10 cellular contexts compared by ENCODE assay signal in genomic region chr1:9425859-9426258, GRCh38.
DNase-seq lines count a peak whose midpoint lies in the region; ATAC-seq, FAIRE-seq and TF ChIP-seq lines count a peak whose summit lies in the region.
"Had no signal": no experiment of that assay in that cellular context is flagged by ENCODE, and none has a peak within 500 bp of the region (broad histone marks: within the 10 kb centered on the region; RNA-seq: fewer than 3 reads in every experiment).

No MANE protein-coding gene starts in this region.

- in situ Hi-C loops in GM12878 (cut with MboI) (no loop called here), HAP-1 (cut with MboI; ENCODE audit: low sequenced_read_pairs) (no loop called here)

- no peaks in the 10 kb centered on the region for H3K36me3 ChIP-seq in GM12878 (ENCODE audit: control insufficient read depth in 2 of 2, insufficient read depth in 2 of 2, low read length in 1 of 2)
- no peaks in the 10 kb centered on the region for H3K36me3 ChIP-seq in SJCRH30
- H3K36me3 ChIP-seq in HAP-1 (replicated peaks) = no peaks in the 10 kb centered on the region

- CTCF ChIA-PET in GM12878 (lab: Yijun Ruan, JAX) = interaction anchor here (0.9 to 4.4 kb wide), 8 partner anchors 13 to 577 kb away, joined by 3 to 30 read pairs (median 4); no protein-coding TSS in a partner anchor

- no peak for FAIRE-seq in GM12878 (lab: Jason Lieb, UNC)

- no peak for TF ChIP-seq EP300 in GM12878 (IDR thresholded peaks at IDR 0.05; ENCODE audit: borderline replicate concordance in 1 of 2, control insufficient read depth in 1 of 2, low read depth in 2 of 2, low read length in 2 of 2)

- H3K27me3 ChIP-seq in GM12878 (replicated peaks in 1 of 2; ENCODE audit: control insufficient read depth in 2 of 2, insufficient read depth in 2 of 2, low read length in 1 of 2) (no peaks in the 10 kb centered on the region; a peak in 1 of 4 replicates), SJCRH30 (peaks cover 10% of the 10 kb centered on the region; the same call in 1 of the 2 replicates), HAP-1 (ENCODE audit: low read depth) (peaks cover 6% of the 10 kb centered on the region; the same call in 1 of the 2 replicates)

- peak overlapping the region; percentile 95 for H3K4me2 ChIP-seq in GM12878 (ENCODE audit: control insufficient read depth, insufficient read depth)

- no TSS peak for BruUV-seq in GM12878 (replicated peaks; lab: Mats Ljungman, UMichigan)

- peak overlapping the region; percentile 16 for H3K4me3 ChIP-seq in GM12865 (ENCODE audit: low read depth, low read length)
- H3K4me3 ChIP-seq in GM12878 = 0 out of 2 replicates have a peak overlapping the region, but pooled peaks have one; percentile 18
- H3K4me3 ChIP-seq in SJCRH30 = no peak overlapping the region
- H3K4me3 ChIP-seq in HAP-1 = no peak overlapping the region

- intact Hi-C loops in GM12878 (cut with micrococcal nuclease; ENCODE audit: unreplicated experiment) (loop anchor here (1.0 kb wide), 1 partner anchor 13 kb away; no protein-coding TSS in a partner anchor), posterior vena cava (cut with DNase I) (no loop called here)

- TF ChIP-seq POLR2A in GM12878 (IDR thresholded peaks at IDR 0.05; ENCODE audit: low read depth, low read length) = no peak

- H2AFZ ChIP-seq in GM12878 (ENCODE audit: control insufficient read depth, low read depth, low read length) = peak overlapping the region; percentile 57; the same call in 1 of the 2 replicates

- no peaks in the 10 kb centered on the region for H3K79me2 ChIP-seq in GM12878 (ENCODE audit: control insufficient read depth, insufficient read depth, low read length)

- no peak for TF ChIP-seq CTCF in GM12865 (IDR thresholded peaks at IDR 0.05; ENCODE audit: insufficient read depth, low read depth, low read length, missing control alignments)
- TF ChIP-seq CTCF in GM12878 (IDR thresholded peaks at IDR 0.05 in 2 of 3, conservative IDR thresholded peaks at IDR 0.05 in 1 of 3; ENCODE audit: control insufficient read depth in 2 of 3, extremely low read depth in 1 of 3, insufficient read depth in 1 of 3, low read depth in 3 of 3, low read length in 3 of 3) = no peak

- peak; percentile 18 for ATAC-seq in GM21447 (IDR thresholded peaks at IDR 0.05; ENCODE audit: unreplicated experiment)
- ATAC-seq in HG03521 (IDR thresholded peaks at IDR 0.05; ENCODE audit: unreplicated experiment) = peak; percentile 2
- peak; percentile 28 for ATAC-seq in GM12878

- H3K4me1 ChIP-seq in GM12878 (ENCODE audit: control insufficient read depth, insufficient read depth, low read length) = peaks cover 55% of the 10 kb centered on the region
- peaks cover 5% of the 10 kb centered on the region; the same call in 1 of the 2 replicates for H3K4me1 ChIP-seq in SJCRH30
- H3K4me1 ChIP-seq in HAP-1 = peaks cover 10% of the 10 kb centered on the region

- H3K9me3 ChIP-seq in GM12878 (replicated peaks; ENCODE audit: control insufficient read depth, insufficient read depth, low read length) = peaks cover 6% of the 10 kb centered on the region; the same call in 2 of the 3 replicates
- H3K9me3 ChIP-seq in SJCRH30 (replicated peaks) = no peaks in the 10 kb centered on the region
- H3K9me3 ChIP-seq in HAP-1 = no peaks in the 10 kb centered on the region

- POLR2A ChIA-PET in GM12878 (lab: Charles Lee) = interaction anchor here (0.9 to 6.2 kb wide), 3 partner anchors 9 to 12 kb away, joined by 3 to 59 read pairs (median 3); no protein-coding TSS in a partner anchor

- RAD21 ChIA-PET in GM12878 (lab: Charles Lee; ENCODE audit: unreplicated experiment) = interaction anchor here (0.5 to 6.7 kb wide), 12 partner anchors 12 to 136 kb away, joined by 3 to 74 read pairs (median 6); no protein-coding TSS in a partner anchor

- peak overlapping the region; percentile 1; the same call in 1 of the 2 replicates for H3K9ac ChIP-seq in GM12878 (ENCODE audit: control insufficient read depth, insufficient read depth, low read length)

- H4K20me1 ChIP-seq in GM12878 (ENCODE audit: control insufficient read depth, insufficient read depth) = no peaks in the 10 kb centered on the region

- H3K27ac ChIP-seq in GM12878 (ENCODE audit: control insufficient read depth, insufficient read depth) = peak overlapping the region; percentile 7; the same call in 1 of the 2 replicates
- no peak overlapping the region for H3K27ac ChIP-seq in SJCRH30
- H3K27ac ChIP-seq: RWPE1 had no signal

- SMC1A ChIA-PET in GM12878 (lab: Charles Lee; ENCODE audit: uncharacterized antibody, unreplicated experiment) = interaction anchor here (0.6 to 4.6 kb wide), 9 partner anchors 8 to 150 kb away, joined by 3 to 63 read pairs (median 5); no protein-coding TSS in a partner anchor

- TF ChIP-seq RAD21 in GM12878 (IDR thresholded peaks at IDR 0.05; ENCODE audit: insufficient read depth, low read depth, low read length) = peak; percentile 40

- 16% methylated on average over 7 of the region's 7 CpGs for WGBS in GM12878 (ENCODE audit: insufficient coverage, insufficient replicate concordance, low lambda C conversion rate, missing lambda C conversion rate)

- DNase-seq in GM12865 (ENCODE audit: low read depth) (peak; percentile 67), GM12878 (ENCODE audit: low read depth, low spot score) (no peak), SJCRH30 (no peak), posterior vena cava (ENCODE audit: low spot score) (no peak), HAP-1 (ENCODE audit: low spot score in 2 of 2) (no peak), AG20443 (ENCODE audit: low spot score) (no peak)
- DNase-seq: erythroblast had no signal

TF ChIP-seq in GM12878, 131 proteins besides CTCF, POLR2A, EP300 and RAD21 (continues in another document):
- 0 out of 3 replicates have a peak, but pooled peaks have one; percentile 41 for TF ChIP-seq POU2F2 (IDR thresholded peaks at IDR 0.05; ENCODE audit: borderline replicate concordance, low read depth, low read length)
- TF ChIP-seq SP1 (IDR thresholded peaks at IDR 0.05; ENCODE audit: low read depth, low read length) = peak; percentile 48
- TF ChIP-seq ZNF384 (IDR thresholded peaks at IDR 0.05; ENCODE audit: borderline replicate concordance, low read depth, low read length) = no peak
- TF ChIP-seq JUND (IDR thresholded peaks at IDR 0.05; ENCODE audit: low read depth, low read length) = no peak
- TF ChIP-seq YY1 (IDR thresholded peaks at IDR 0.05; ENCODE audit: low read depth, low read length) = no peak; the same call in 1 of the 2 replicates
- 0 out of 2 replicates have a peak, but pooled peaks have one; percentile 8 for TF ChIP-seq TAF1 (IDR thresholded peaks at IDR 0.05; ENCODE audit: borderline replicate concordance, low read depth, low read length)
- TF ChIP-seq ZNF24 (IDR thresholded peaks at IDR 0.05) = peak; percentile 92
- TF ChIP-seq ZBTB40 (IDR thresholded peaks at IDR 0.05; ENCODE audit: borderline replicate concordance) = no peak
- no peak for TF ChIP-seq SUZ12 (IDR thresholded peaks at IDR 0.05; ENCODE audit: unreplicated experiment)
- no peak for TF ChIP-seq BACH1 (IDR thresholded peaks at IDR 0.05; ENCODE audit: borderline replicate concordance)
- TF ChIP-seq RFX5 (IDR thresholded peaks at IDR 0.05; ENCODE audit: low read depth, low read length) = no peak
- no peak for TF ChIP-seq SMAD5 (IDR thresholded peaks at IDR 0.05; ENCODE audit: low read depth)
- TF ChIP-seq TCF12 (IDR thresholded peaks at IDR 0.05; ENCODE audit: low read depth, low read length) = 0 out of 2 replicates have a peak, but pooled peaks have one; percentile 8
- no peak for TF ChIP-seq SIX5 (IDR thresholded peaks at IDR 0.05; ENCODE audit: low read depth, low read length, severe bottlenecking)
- TF ChIP-seq SMARCA5 (IDR thresholded peaks at IDR 0.05) = 0 out of 2 replicates have a peak, but pooled peaks have one; percentile 37
- peak; percentile 39; the same call in 1 of the 2 replicates for TF ChIP-seq SMC3 (IDR thresholded peaks at IDR 0.05; ENCODE audit: borderline replicate concordance, low read length)
- TF ChIP-seq MAX (IDR thresholded peaks at IDR 0.05; ENCODE audit: low read depth, low read length) = peak; percentile 29; the same call in 1 of the 2 replicates
- TF ChIP-seq BCL11A (IDR thresholded peaks at IDR 0.05; ENCODE audit: low read depth, low read length) = peak; percentile 57; the same call in 1 of the 2 replicates
- TF ChIP-seq SPI1 (IDR thresholded peaks at IDR 0.05; ENCODE audit: borderline replicate concordance, insufficient read depth, low read depth, low read length) = peak; percentile 77; the same call in 1 of the 2 replicates
- peak; percentile 68; the same call in 1 of the 2 replicates for TF ChIP-seq IRF4 (IDR thresholded peaks at IDR 0.05; ENCODE audit: low read depth, low read length)

Comparison
In these comparisons a context has a peak if more than half of its experiments do, and no peak if none do; other contexts are left out.
1. H3K4me3 ChIP-seq: peak in GM12865 (single experiment) and GM12878 (single experiment); none in SJCRH30 (single experiment) and HAP-1 (single experiment).
2. Peak in every context shown above with its lines, with median percentiles within 50 percentile points of each other: ATAC-seq.